ENCODE assay signal across 29 cellular contexts in the genomic region with DNA sequence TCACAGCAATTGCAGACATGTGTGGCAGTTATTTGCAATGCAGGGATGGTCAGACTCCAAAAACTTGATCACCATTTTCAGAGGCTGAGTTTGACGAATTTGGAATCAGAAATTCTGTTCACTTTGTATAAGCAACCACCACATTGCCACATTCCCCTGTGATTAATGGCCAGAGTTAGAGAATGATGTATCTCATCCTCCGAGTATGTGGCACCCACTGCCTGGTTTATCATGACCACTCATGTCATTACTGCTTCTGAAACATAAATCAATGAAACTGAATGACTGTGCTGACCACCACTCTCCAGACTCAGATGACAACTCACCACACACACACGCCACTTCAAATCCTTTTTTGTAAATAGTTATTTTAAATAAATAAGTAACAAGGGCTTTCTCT.
DNase-seq lines count a peak whose midpoint lies in the region; ATAC-seq lines count a peak whose summit lies in the region.
"Had no signal": no experiment of that assay in that cellular context is flagged by ENCODE, and none has a peak within 500 bp of the region (broad histone marks: within the 10 kb centered on the region; RNA-seq: fewer than 3 reads in every experiment).

No MANE protein-coding gene starts in this region.

- H4K91ac ChIP-seq in mesenchymal stem cell (ENCODE audit: low read length): no peak overlapping the region

- H3K14ac ChIP-seq in mesenchymal stem cell (ENCODE audit: low read length in 2 of 2): no peak overlapping the region

- H4K8ac ChIP-seq in mesenchymal stem cell (ENCODE audit: low read length): no peak overlapping the region

- H3K27me3 Mint-ChIP-seq in activated T-helper 17 cell treated with anti-CD3 and anti-CD28 coated beads, Interleukin-2, amount 50 U/mL, for 72 hours: peaks cover 18% of the 10 kb centered on the region
- H3K27me3 Mint-ChIP-seq in activated naive CD8-positive, alpha-beta T cell treated with anti-CD3 and anti-CD28 coated beads, Interleukin-2, amount 50 U/mL, for 24 hours: peaks cover 16% of the 10 kb centered on the region

- H2BK5ac ChIP-seq in mesenchymal stem cell (ENCODE audit: low read depth, low read length, poor library complexity, severe bottlenecking): no peak overlapping the region

- no peak overlapping the region for H3K9ac ChIP-seq in mesenchymal stem cell (ENCODE audit: low read length)

- no peak overlapping the region for H3K18ac ChIP-seq in mesenchymal stem cell (ENCODE audit: low read depth in 1 of 2, low read length in 2 of 2)

- peaks cover 8 to 18% of the 10 kb centered on the region in 2 experiments for H3K27me3 ChIP-seq in mesenchymal stem cell (ENCODE audit: control insufficient read depth in 1 of 2, insufficient read depth in 1 of 2, low read length in 2 of 2)
- H3K27me3 ChIP-seq: BE2C, cardiac muscle cell, heart right ventricle, pancreas had no signal

- H3K27ac ChIP-seq in mesenchymal stem cell (ENCODE audit: low read length, poor library complexity, severe bottlenecking): no peak overlapping the region
- H3K27ac ChIP-seq: cardiac muscle cell, heart right ventricle, pancreas, SK-N-MC had no signal

- H3K4me1 Mint-ChIP-seq in activated T-helper 17 cell treated with anti-CD3 and anti-CD28 coated beads, Interleukin-2, amount 50 U/mL, for 72 hours: peaks cover 4% of the 10 kb centered on the region
- H3K4me1 Mint-ChIP-seq in activated naive CD8-positive, alpha-beta T cell treated with anti-CD3 and anti-CD28 coated beads, Interleukin-2, amount 50 U/mL, for 24 hours: peaks cover 3% of the 10 kb centered on the region
- H3K4me1 Mint-ChIP-seq: nephron had no signal

- H3K4me2 ChIP-seq in mesenchymal stem cell (ENCODE audit: low read length, poor library complexity, severe bottlenecking): no peak overlapping the region

- H3K79me1 ChIP-seq in mesenchymal stem cell (replicated peaks; ENCODE audit: low read length, poor library complexity, severe bottlenecking): no peaks in the 10 kb centered on the region

- H2BK12ac ChIP-seq in mesenchymal stem cell (ENCODE audit: low read length in 2 of 2): no peak overlapping the region

- no peaks in the 10 kb centered on the region for H3K9me3 ChIP-seq in mesenchymal stem cell (ENCODE audit: control insufficient read depth, low read length)
- H3K9me3 ChIP-seq: BE2C, heart right ventricle, pancreas had no signal

- no peak overlapping the region for H3K23ac ChIP-seq in mesenchymal stem cell (ENCODE audit: low read length in 2 of 2)

- no peaks in the 10 kb centered on the region for H3K9me3 Mint-ChIP-seq in activated T-helper 17 cell treated with anti-CD3 and anti-CD28 coated beads, Interleukin-2, amount 50 U/mL, for 72 hours
- no peaks in the 10 kb centered on the region for H3K9me3 Mint-ChIP-seq in activated naive CD8-positive, alpha-beta T cell treated with anti-CD3 and anti-CD28 coated beads, Interleukin-2, amount 50 U/mL, for 24 hours
- H3K9me3 Mint-ChIP-seq: nephron had no signal

- no peaks in the 10 kb centered on the region for H3K36me3 ChIP-seq in mesenchymal stem cell (ENCODE audit: control insufficient read depth in 1 of 2, insufficient read depth in 2 of 2, low read depth in 1 of 2, low read length in 2 of 2)
- H3K36me3 ChIP-seq: BE2C, cardiac muscle cell, heart right ventricle, pancreas had no signal

- ATAC-seq in activated T-helper 17 cell treated with anti-CD3 and anti-CD28 coated beads, Interleukin-2, amount 50 U/mL, for 72 hours (replicated peaks): peak; percentile 52
- no peak for ATAC-seq in activated naive CD8-positive, alpha-beta T cell treated with anti-CD3 and anti-CD28 coated beads, Interleukin-2, amount 50 U/mL, for 24 hours
- no peak for ATAC-seq in HG02938 (IDR thresholded peaks at IDR 0.05; ENCODE audit: unreplicated experiment)
- ATAC-seq: heart right ventricle, left ventricle myocardium superior, pancreas, right cardiac atrium, WTC11 had no signal

- H3K36me3 Mint-ChIP-seq in activated T-helper 17 cell treated with anti-CD3 and anti-CD28 coated beads, Interleukin-2, amount 50 U/mL, for 72 hours (ENCODE audit: low read depth): no peaks in the 10 kb centered on the region
- H3K36me3 Mint-ChIP-seq in activated naive CD8-positive, alpha-beta T cell treated with anti-CD3 and anti-CD28 coated beads, Interleukin-2, amount 50 U/mL, for 24 hours (ENCODE audit: low read depth): no peaks in the 10 kb centered on the region
- H3K36me3 Mint-ChIP-seq: WTC11 had no signal

- H3K4ac ChIP-seq in mesenchymal stem cell (ENCODE audit: low read depth in 1 of 2, low read length in 2 of 2): no peak overlapping the region

- H3K27ac Mint-ChIP-seq in activated T-helper 17 cell treated with anti-CD3 and anti-CD28 coated beads, Interleukin-2, amount 50 U/mL, for 72 hours: no peak overlapping the region
- H3K27ac Mint-ChIP-seq in activated naive CD8-positive, alpha-beta T cell treated with anti-CD3 and anti-CD28 coated beads, Interleukin-2, amount 50 U/mL, for 24 hours: no peak overlapping the region
- H3K27ac Mint-ChIP-seq: nephron, WTC11 had no signal

- H2BK120ac ChIP-seq in mesenchymal stem cell (ENCODE audit: low read depth, low read length): no peak overlapping the region

- H3K4me3 Mint-ChIP-seq in activated T-helper 17 cell treated with anti-CD3 and anti-CD28 coated beads, Interleukin-2, amount 50 U/mL, for 72 hours: no peak overlapping the region
- H3K4me3 Mint-ChIP-seq in activated naive CD8-positive, alpha-beta T cell treated with anti-CD3 and anti-CD28 coated beads, Interleukin-2, amount 50 U/mL, for 24 hours: no peak overlapping the region
- H3K4me3 Mint-ChIP-seq: nephron, WTC11 had no signal

- peak; percentile 68 for DNase-seq in Daoy (ENCODE audit: low read depth)
- peak; percentile 40 for DNase-seq in HCEC 1CT
- peak; percentile 11 for DNase-seq in mesenchymal stem cell
- no peak for DNase-seq in activated naive CD8-positive, alpha-beta T cell treated with anti-CD3 and anti-CD28 coated beads, Interleukin-2, amount 50 U/mL, for 24 hours
- DNase-seq in GOT3 (lab: John Stamatoyannopoulos, UW): no peak
- no peak for DNase-seq in epidermal melanocyte (ENCODE audit: insufficient read length, low spot score)
- DNase-seq: activated CD4-positive, alpha-beta T cell treated with anti-CD3 and anti-CD28 coated beads, Interleukin-2, amount 50 U/mL, for 4 hours; activated CD8-positive, alpha-beta memory T cell treated with anti-CD3 and anti-CD28 coated beads, Interleukin-2, amount 50 U/mL, for 48 hours; activated gamma-delta T cell; amniotic stem cell; BE2C; cortex of kidney; DMS79; heart right ventricle; IMR-90; left ventricle myocardium superior; midbrain; NCI-H1417; NCI-H2107; NCI-H510A treated with DMSO at 0.1 percent for 48 hours; pancreas; right cardiac atrium; trophoblast cell had no signal

- no peak overlapping the region for H2AFZ ChIP-seq in mesenchymal stem cell (ENCODE audit: low read depth, low read length)

- no peaks in the 10 kb centered on the region for H3K4me1 ChIP-seq in mesenchymal stem cell (ENCODE audit: control insufficient read depth, insufficient read depth, low read depth, low read length)
- H3K4me1 ChIP-seq: BE2C, heart right ventricle, pancreas had no signal

- no peak overlapping the region for H2BK15ac ChIP-seq in mesenchymal stem cell (ENCODE audit: low read depth, poor library complexity, severe bottlenecking)

- H2AK5ac ChIP-seq in mesenchymal stem cell (ENCODE audit: low read length, severe bottlenecking): no peak overlapping the region

- 6% methylated on average over 1 of the region's 3 CpGs for WGBS in mesenchymal stem cell

- H3K4me3 ChIP-seq in mesenchymal stem cell (ENCODE audit: insufficient read depth in 1 of 2, low read depth in 1 of 2, low read length in 2 of 2): no peak overlapping the region
- H3K4me3 ChIP-seq: cardiac muscle cell, heart right ventricle, pancreas, SK-N-MC had no signal

Comparison
In these comparisons a context has a peak if more than half of its experiments do, and no peak if none do; other contexts are left out.
1. DNase-seq: peak in Daoy (single experiment), HCEC 1CT (single experiment) and mesenchymal stem cell (single experiment); none in activated naive CD8-positive, alpha-beta T cell treated with anti-CD3 and anti-CD28 coated beads, Interleukin-2, amount 50 U/mL, for 24 hours (single experiment), GOT3 (single experiment) and epidermal melanocyte (single experiment).